1 cellular context compared by ENCODE assay signal in genomic region chr5:156328176-156328575, GRCh38.
TF ChIP-seq lines count a peak whose summit lies in the region.

No MANE protein-coding gene starts in this region.

TF ChIP-seq in GM23338, 12 proteins besides CTCF, POLR2A, EP300 and RAD21 (continued from another document):
- TF ChIP-seq, protein P1, sequence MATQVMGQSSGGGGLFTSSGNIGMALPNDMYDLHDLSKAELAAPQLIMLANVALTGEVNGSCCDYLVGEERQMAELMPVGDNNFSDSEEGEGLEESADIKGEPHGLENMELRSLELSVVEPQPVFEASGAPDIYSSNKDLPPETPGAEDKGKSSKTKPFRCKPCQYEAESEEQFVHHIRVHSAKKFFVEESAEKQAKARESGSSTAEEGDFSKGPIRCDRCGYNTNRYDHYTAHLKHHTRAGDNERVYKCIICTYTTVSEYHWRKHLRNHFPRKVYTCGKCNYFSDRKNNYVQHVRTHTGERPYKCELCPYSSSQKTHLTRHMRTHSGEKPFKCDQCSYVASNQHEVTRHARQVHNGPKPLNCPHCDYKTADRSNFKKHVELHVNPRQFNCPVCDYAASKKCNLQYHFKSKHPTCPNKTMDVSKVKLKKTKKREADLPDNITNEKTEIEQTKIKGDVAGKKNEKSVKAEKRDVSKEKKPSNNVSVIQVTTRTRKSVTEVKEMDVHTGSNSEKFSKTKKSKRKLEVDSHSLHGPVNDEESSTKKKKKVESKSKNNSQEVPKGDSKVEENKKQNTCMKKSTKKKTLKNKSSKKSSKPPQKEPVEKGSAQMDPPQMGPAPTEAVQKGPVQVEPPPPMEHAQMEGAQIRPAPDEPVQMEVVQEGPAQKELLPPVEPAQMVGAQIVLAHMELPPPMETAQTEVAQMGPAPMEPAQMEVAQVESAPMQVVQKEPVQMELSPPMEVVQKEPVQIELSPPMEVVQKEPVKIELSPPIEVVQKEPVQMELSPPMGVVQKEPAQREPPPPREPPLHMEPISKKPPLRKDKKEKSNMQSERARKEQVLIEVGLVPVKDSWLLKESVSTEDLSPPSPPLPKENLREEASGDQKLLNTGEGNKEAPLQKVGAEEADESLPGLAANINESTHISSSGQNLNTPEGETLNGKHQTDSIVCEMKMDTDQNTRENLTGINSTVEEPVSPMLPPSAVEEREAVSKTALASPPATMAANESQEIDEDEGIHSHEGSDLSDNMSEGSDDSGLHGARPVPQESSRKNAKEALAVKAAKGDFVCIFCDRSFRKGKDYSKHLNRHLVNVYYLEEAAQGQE (IDR thresholded peaks at IDR 0.05; ENCODE audit: unreplicated experiment), result no peak
- TF ChIP-seq STAT1 (IDR thresholded peaks at IDR 0.05; ENCODE audit: unreplicated experiment), result no peak
- TF ChIP-seq, protein P2, sequence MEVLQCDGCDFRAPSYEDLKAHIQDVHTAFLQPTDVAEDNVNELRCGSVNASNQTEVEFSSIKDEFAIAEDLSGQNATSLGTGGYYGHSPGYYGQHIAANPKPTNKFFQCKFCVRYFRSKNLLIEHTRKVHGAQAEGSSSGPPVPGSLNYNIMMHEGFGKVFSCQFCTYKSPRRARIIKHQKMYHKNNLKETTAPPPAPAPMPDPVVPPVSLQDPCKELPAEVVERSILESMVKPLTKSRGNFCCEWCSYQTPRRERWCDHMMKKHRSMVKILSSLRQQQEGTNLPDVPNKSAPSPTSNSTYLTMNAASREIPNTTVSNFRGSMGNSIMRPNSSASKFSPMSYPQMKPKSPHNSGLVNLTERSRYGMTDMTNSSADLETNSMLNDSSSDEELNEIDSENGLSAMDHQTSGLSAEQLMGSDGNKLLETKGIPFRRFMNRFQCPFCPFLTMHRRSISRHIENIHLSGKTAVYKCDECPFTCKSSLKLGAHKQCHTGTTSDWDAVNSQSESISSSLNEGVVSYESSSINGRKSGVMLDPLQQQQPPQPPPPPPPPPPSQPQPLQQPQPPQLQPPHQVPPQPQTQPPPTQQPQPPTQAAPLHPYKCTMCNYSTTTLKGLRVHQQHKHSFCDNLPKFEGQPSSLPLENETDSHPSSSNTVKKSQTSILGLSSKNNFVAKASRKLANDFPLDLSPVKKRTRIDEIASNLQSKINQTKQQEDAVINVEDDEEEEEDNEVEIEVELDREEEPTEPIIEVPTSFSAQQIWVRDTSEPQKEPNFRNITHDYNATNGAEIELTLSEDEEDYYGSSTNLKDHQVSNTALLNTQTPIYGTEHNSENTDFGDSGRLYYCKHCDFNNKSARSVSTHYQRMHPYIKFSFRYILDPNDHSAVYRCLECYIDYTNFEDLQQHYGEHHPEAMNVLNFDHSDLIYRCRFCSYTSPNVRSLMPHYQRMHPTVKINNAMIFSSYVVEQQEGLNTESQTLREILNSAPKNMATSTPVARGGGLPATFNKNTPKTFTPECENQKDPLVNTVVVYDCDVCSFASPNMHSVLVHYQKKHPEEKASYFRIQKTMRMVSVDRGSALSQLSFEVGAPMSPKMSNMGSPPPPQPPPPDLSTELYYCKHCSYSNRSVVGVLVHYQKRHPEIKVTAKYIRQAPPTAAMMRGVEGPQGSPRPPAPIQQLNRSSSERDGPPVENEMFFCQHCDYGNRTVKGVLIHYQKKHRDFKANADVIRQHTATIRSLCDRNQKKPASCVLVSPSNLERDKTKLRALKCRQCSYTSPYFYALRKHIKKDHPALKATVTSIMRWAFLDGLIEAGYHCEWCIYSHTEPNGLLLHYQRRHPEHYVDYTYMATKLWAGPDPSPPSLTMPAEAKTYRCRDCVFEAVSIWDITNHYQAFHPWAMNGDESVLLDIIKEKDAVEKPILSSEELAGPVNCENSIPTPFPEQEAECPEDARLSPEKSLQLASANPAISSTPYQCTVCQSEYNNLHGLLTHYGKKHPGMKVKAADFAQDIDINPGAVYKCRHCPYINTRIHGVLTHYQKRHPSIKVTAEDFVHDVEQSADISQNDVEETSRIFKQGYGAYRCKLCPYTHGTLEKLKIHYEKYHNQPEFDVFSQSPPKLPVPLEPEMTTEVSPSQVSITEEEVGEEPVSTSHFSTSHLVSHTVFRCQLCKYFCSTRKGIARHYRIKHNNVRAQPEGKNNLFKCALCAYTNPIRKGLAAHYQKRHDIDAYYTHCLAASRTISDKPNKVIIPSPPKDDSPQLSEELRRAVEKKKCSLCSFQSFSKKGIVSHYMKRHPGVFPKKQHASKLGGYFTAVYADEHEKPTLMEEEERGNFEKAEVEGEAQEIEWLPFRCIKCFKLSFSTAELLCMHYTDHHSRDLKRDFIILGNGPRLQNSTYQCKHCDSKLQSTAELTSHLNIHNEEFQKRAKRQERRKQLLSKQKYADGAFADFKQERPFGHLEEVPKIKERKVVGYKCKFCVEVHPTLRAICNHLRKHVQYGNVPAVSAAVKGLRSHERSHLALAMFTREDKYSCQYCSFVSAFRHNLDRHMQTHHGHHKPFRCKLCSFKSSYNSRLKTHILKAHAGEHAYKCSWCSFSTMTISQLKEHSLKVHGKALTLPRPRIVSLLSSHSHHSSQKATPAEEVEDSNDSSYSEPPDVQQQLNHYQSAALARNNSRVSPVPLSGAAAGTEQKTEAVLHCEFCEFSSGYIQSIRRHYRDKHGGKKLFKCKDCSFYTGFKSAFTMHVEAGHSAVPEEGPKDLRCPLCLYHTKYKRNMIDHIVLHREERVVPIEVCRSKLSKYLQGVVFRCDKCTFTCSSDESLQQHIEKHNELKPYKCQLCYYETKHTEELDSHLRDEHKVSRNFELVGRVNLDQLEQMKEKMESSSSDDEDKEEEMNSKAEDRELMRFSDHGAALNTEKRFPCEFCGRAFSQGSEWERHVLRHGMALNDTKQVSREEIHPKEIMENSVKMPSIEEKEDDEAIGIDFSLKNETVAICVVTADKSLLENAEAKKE (CRISPR knock-in tag; IDR thresholded peaks at IDR 0.05), result no peak
- no peak for TF ChIP-seq POLR2AphosphoS5 (IDR thresholded peaks at IDR 0.05; ENCODE audit: low read depth)
- no peak for TF ChIP-seq ZNF114 (CRISPR knock-in tag; IDR thresholded peaks at IDR 0.05)
- no peak for TF ChIP-seq NANOG (IDR thresholded peaks at IDR 0.05; ENCODE audit: borderline replicate concordance)
- TF ChIP-seq, protein P3, sequence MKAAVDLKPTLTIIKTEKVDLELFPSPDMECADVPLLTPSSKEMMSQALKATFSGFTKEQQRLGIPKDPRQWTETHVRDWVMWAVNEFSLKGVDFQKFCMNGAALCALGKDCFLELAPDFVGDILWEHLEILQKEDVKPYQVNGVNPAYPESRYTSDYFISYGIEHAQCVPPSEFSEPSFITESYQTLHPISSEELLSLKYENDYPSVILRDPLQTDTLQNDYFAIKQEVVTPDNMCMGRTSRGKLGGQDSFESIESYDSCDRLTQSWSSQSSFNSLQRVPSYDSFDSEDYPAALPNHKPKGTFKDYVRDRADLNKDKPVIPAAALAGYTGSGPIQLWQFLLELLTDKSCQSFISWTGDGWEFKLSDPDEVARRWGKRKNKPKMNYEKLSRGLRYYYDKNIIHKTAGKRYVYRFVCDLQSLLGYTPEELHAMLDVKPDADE (IDR thresholded peaks at IDR 0.05), result no peak
- TF ChIP-seq CREB1 (CRISPR knock-in tag; IDR thresholded peaks at IDR 0.05; ENCODE audit: low read depth), result no peak
- TF ChIP-seq EZH2 (IDR thresholded peaks at IDR 0.05; ENCODE audit: low read depth, unreplicated experiment), result no peak
